ENCODE assay signal across 1 cellular context in the genomic region with DNA sequence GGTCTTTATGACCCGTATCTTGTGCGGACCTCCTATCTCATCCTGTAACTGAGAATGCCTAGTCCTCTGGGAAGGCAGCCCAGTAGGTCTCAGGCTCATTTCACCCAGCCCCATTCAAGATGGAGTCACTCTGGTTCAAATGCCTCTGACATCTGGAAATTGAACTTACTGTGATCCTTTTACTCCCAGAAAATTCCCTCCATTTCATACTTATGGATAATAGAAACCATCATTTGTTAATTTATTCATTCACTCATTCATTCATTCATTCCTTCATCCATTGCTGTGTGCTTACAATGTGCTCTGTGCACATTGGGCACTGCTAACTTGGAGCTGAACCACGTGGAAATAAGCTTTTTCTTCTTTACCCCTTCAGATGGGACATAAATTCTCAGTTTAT.
TF ChIP-seq lines count a peak whose summit lies in the region.

No MANE protein-coding gene starts in this region.

TF ChIP-seq in K562, 482 proteins besides CTCF, POLR2A, EP300 and RAD21 (continued from another document):
- TF ChIP-seq, protein P1, sequence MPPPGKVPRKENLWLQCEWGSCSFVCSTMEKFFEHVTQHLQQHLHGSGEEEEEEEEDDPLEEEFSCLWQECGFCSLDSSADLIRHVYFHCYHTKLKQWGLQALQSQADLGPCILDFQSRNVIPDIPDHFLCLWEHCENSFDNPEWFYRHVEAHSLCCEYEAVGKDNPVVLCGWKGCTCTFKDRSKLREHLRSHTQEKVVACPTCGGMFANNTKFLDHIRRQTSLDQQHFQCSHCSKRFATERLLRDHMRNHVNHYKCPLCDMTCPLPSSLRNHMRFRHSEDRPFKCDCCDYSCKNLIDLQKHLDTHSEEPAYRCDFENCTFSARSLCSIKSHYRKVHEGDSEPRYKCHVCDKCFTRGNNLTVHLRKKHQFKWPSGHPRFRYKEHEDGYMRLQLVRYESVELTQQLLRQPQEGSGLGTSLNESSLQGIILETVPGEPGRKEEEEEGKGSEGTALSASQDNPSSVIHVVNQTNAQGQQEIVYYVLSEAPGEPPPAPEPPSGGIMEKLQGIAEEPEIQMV (tag; conservative IDR thresholded peaks at IDR 0.05; ENCODE audit: low read depth) = peak; percentile 94
- TF ChIP-seq DMBX1 (CRISPR knock-in tag; IDR thresholded peaks at IDR 0.05; ENCODE audit: borderline replicate concordance) (peak; percentile 98), GTF2F1 (IDR thresholded peaks at IDR 0.05; ENCODE audit: low read depth, low read length) (no peak), HIVEP1 (CRISPR knock-in tag; IDR thresholded peaks at IDR 0.05) (peak; percentile 91)
